Comparison of ENCODE assay signal across 27 cellular contexts in the genomic region with DNA sequence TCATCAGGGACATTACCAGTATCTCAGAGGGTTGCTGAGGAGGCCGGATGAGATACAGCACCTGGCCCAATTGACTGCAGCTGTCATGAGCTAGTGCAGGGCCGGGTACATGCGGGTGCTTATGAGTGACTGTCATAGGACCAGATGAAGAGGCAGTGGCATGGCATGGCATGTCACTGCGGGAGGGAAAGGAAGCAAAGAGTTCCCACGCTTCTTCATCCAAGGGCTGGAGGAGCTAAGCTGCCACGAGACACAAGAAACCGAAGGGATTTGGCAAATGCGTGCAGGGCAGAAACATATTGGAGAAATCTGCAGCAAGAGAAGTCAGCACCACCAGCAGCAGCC. TPM values are rescaled to one million over a fixed set of nuclear protein-coding genes. Genes with fewer than 3 reads are reported as not detected.
A peak's percentile ranks its signal among the peaks of the same experiment; 100 is the strongest.
DNase-seq lines count a peak whose midpoint lies in the region; ATAC-seq and TF ChIP-seq lines count a peak whose summit lies in the region.
"Had no signal": no experiment of that assay in that cellular context is flagged by ENCODE, and none has a peak within 500 bp of the region (broad histone marks: within the 10 kb centered on the region; RNA-seq: fewer than 3 reads in every experiment).

No MANE protein-coding gene starts in this region.

- no peak overlapping the region for H3K4me3 ChIP-seq in PC-9
- H3K4me3 ChIP-seq in suprapubic skin: no peak overlapping the region
- H3K4me3 ChIP-seq: ascending aorta, cardiac muscle cell, pancreas, right atrium auricular region, spleen had no signal

- TF ChIP-seq EP300 in suprapubic skin (IDR thresholded peaks at IDR 0.05): no peak

- H3K27ac ChIP-seq in PC-9 (no peak overlapping the region), suprapubic skin (no peak overlapping the region)
- H3K27ac ChIP-seq: ascending aorta, cardiac muscle cell, pancreas, spleen had no signal

- DNase-seq in PC-9 (no peak), myocyte (ENCODE audit: low read depth) (peak; percentile 61), suprapubic skin (ENCODE audit: low spot score in 2 of 2) (peak; percentile 41 to 52), amygdala (lab: John Stamatoyannopoulos, UW) (no peak), SW480 (ENCODE audit: low spot score) (no peak)
- DNase-seq: activated CD4-positive, alpha-beta T cell treated with anti-CD3 and anti-CD28 coated beads for 1 hour; activated CD8-positive, alpha-beta memory T cell treated with anti-CD3 and anti-CD28 coated beads, Interleukin-2, amount 50 U/mL, for 48 hours; cortex of kidney; effector memory CD8-positive, alpha-beta T cell; glutamatergic neuron; IMR-90; mammary epithelial cell; NCI-H146; NCI-H2107; NCI-H446; NCI-H748 treated with DMSO at 0.1 percent for 48 hours; SIG-M5; spleen; trophoblast cell had no signal

- 0 out of 2 replicates have a peak, but pooled peaks cover 3% of the 10 kb centered on the region for H4K20me1 ChIP-seq in PC-9 (ENCODE audit: insufficient read depth)

- POLR2A ChIA-PET in PC-9 (lab: Charles Lee; ENCODE audit: unreplicated experiment): no interaction called here

- H3K4me1 ChIP-seq in PC-9 (replicated peaks; ENCODE audit: insufficient read depth) (no peaks in the 10 kb centered on the region), suprapubic skin (peaks cover 24% of the 10 kb centered on the region)
- H3K4me1 ChIP-seq: pancreas had no signal

- TF ChIP-seq CTCF in PC-9 (conservative IDR thresholded peaks at IDR 0.05): 0 out of 2 replicates have a peak, but pooled peaks have one; percentile 12
- no peak for TF ChIP-seq CTCF in suprapubic skin (IDR thresholded peaks at IDR 0.05)

- H2AFZ ChIP-seq in PC-9: no peak overlapping the region

- H3K4me2 ChIP-seq in PC-9: no peak overlapping the region

- no peak for TF ChIP-seq POLR2A in suprapubic skin (IDR thresholded peaks at IDR 0.05)

- H3K9me3 ChIP-seq in PC-9 (ENCODE audit: insufficient read depth, low read depth) (no peaks in the 10 kb centered on the region), suprapubic skin (no peaks in the 10 kb centered on the region)
- H3K9me3 ChIP-seq: ascending aorta, pancreas, right atrium auricular region, spleen had no signal

- intact Hi-C loops in PC-9 (cut with micrococcal nuclease; ENCODE audit: unreplicated experiment): no loop called here

- ATAC-seq in GM18867 (IDR thresholded peaks at IDR 0.05; ENCODE audit: unreplicated experiment) (peak; percentile 21), GM18520 (IDR thresholded peaks at IDR 0.05; ENCODE audit: unreplicated experiment) (no peak)
- ATAC-seq: effector memory CD8-positive, alpha-beta T cell had no signal

- CTCF ChIA-PET in PC-9 (lab: Charles Lee): no interaction called here

- no TSS peak for BruUV-seq in PC-9 (replicated peaks; lab: Mats Ljungman, UMichigan)

- 84% methylated on average over 8 of the region's 8 CpGs for WGBS in suprapubic skin

- H3K79me2 ChIP-seq in PC-9 (ENCODE audit: low read depth): no peaks in the 10 kb centered on the region; the same call in 1 of the 2 replicates

- H3F3A ChIP-seq in PC-9 (ENCODE audit: insufficient read depth, low read depth): no peaks in the 10 kb centered on the region; the same call in 1 of the 2 replicates

- no peaks in the 10 kb centered on the region for H3K9me2 ChIP-seq in PC-9 (ENCODE audit: insufficient read depth)

- H3K36me3 ChIP-seq in PC-9 (ENCODE audit: low read depth): peaks cover 25% of the 10 kb centered on the region; the same call in 1 of the 2 replicates
- peaks cover 16% of the 10 kb centered on the region for H3K36me3 ChIP-seq in suprapubic skin
- H3K36me3 ChIP-seq: cardiac muscle cell had no signal

- H3K27me3 ChIP-seq in PC-9 (ENCODE audit: insufficient read depth, low read depth) (no peaks in the 10 kb centered on the region), suprapubic skin (no peaks in the 10 kb centered on the region)
- H3K27me3 ChIP-seq: ascending aorta, cardiac muscle cell, pancreas, right atrium auricular region, spleen had no signal

RNA-seq across cellular contexts. Expression of gene GPX2, which starts 10.7 kb away (rescaled TPM):
- 196 and 323 TPM in 2 replicates for total RNA-seq in PC-9 (2021)
- not detected in 2 replicates for total RNA-seq in myocyte
- polyA plus RNA-seq in myocyte (2012): 1.0 TPM
- 10 to 100 TPM in 3 of 4 donors, 1 to 10 TPM in 1; 10.0 to 65.0 (median 27.6) TPM for total RNA-seq in suprapubic skin
- total RNA-seq: activated CD8-positive, alpha-beta T cell treated with anti-CD3 and anti-CD28 coated beads for 36 hours; ascending aorta; cardiac muscle cell; IMR-90; neural crest cell; right atrium auricular region; spleen had no signal
- polyA plus RNA-seq: cardiac muscle cell, IMR-90 had no signal

RNA-seq across cellular contexts. Expression of gene RAB15, which starts 18.9 kb away (rescaled TPM):
- total RNA-seq in PC-9 (2021) (52.9 and 74.9 TPM in 2 replicates), myocyte (93.6 and 148 TPM in 2 replicates), suprapubic skin (10 to 100 TPM in 3 of 4 donors, 1 to 10 TPM in 1; 9.6 to 17.0 (median 15.1) TPM)
- 80.4 TPM for polyA plus RNA-seq in myocyte (2012)

RNA-seq across cellular contexts. Expression of gene FNTB, which starts 33.4 kb away (rescaled TPM):
- 23.5 and 35.3 TPM in 2 replicates for total RNA-seq in PC-9 (2021)
- 11.8 and 13.9 TPM in 2 replicates for total RNA-seq in myocyte
- 16.4 TPM for polyA plus RNA-seq in myocyte (2012)
- total RNA-seq in suprapubic skin: 10 to 100 TPM; 40.6 to 44.6 (median 43.2) TPM

RNA-seq across cellular contexts. Expression of gene CHURC1, which starts 39.0 kb away (rescaled TPM):
- total RNA-seq in PC-9 (2021) (88.1 and 91.8 TPM in 2 replicates), myocyte (41.3 and 55.0 TPM in 2 replicates), suprapubic skin (10 to 100 TPM; 50.9 to 93.8 (median 87.7) TPM)
- polyA plus RNA-seq in myocyte (2012): 55.7 TPM

Comparison
In these comparisons a context has a peak if more than half of its experiments do, and no peak if none do; other contexts are left out.
1. DNase-seq: peak in myocyte (single experiment) and suprapubic skin (2 of 2); none in PC-9 (0 of 2), amygdala (0 of 56) and SW480 (single experiment).
2. RNA of gene GPX2, which starts 10.7 kb away (total RNA-seq): 196 to 323 TPM in PC-9 and 10.0 to 65.0 TPM in suprapubic skin; not detected in myocyte; every median in the first group is over 10 times any median in the second.